ENCODE assay signal across 8 cellular contexts in genomic region chr1:156892190-156893047, GRCh38. TPM values are rescaled to one million over a fixed set of nuclear protein-coding genes. Genes with fewer than 3 reads are reported as not detected.
DNase-seq lines count a peak whose midpoint lies in the region; ATAC-seq, FAIRE-seq and TF ChIP-seq lines count a peak whose summit lies in the region.

No MANE protein-coding gene starts in this region.

- no peaks in the 10 kb centered on the region for H3K27me3 ChIP-seq in endothelial cell of umbilical vein (ENCODE audit: control insufficient read depth in 2 of 2, insufficient read depth in 2 of 2, low read length in 2 of 2)

- H4K20me1 ChIP-seq in endothelial cell of umbilical vein (replicated peaks; ENCODE audit: control insufficient read depth, extremely low read depth, insufficient read depth, low read length), result no peaks in the 10 kb centered on the region

- no TSS peak for BruUV-seq in endothelial cell of umbilical vein (replicated peaks; lab: Mats Ljungman, UMichigan)

- peak overlapping the region; percentile 26 for H3K4me2 ChIP-seq in endothelial cell of umbilical vein (ENCODE audit: insufficient read depth, low read length)

- H3K4me1 ChIP-seq in endothelial cell of umbilical vein (ENCODE audit: control insufficient read depth, extremely low read depth, insufficient read depth, low read length) (peaks cover 31% of the 10 kb centered on the region), mucosa of descending colon (ENCODE audit: low read depth) (peaks cover 3% of the 10 kb centered on the region)

- H3K9me1 ChIP-seq in endothelial cell of umbilical vein (replicated peaks; ENCODE audit: control insufficient read depth, extremely low read depth, insufficient read depth, low read length), result no peaks in the 10 kb centered on the region

- ATAC-seq in mucosa of descending colon (peak; percentile 95), HG03520 (IDR thresholded peaks at IDR 0.05; ENCODE audit: unreplicated experiment) (no peak)

- H3K4me3 ChIP-seq in endothelial cell of umbilical vein (replicated peaks in 1 of 3; ENCODE audit: insufficient read depth in 1 of 3, low read depth in 1 of 3, low read length in 3 of 3) (no peak overlapping the region), mucosa of descending colon (no peak overlapping the region)

- dilution Hi-C loops in endothelial cell of umbilical vein (cut with MboI; ENCODE audit: extremely low pct_ligation_motif_present, low sequenced_read_pairs), result no loop called here

- no peak for TF ChIP-seq POLR2A in endothelial cell of umbilical vein (IDR thresholded peaks at IDR 0.05; ENCODE audit: low read depth, low read length)

- DNase-seq in HT1080 (ENCODE audit: low read depth) (peak; percentile 76), NOMO-1 treated with dmso at 0.1 percent for 144 hours (lab: John Stamatoyannopoulos, UW; ENCODE audit: unreplicated experiment) (peak; percentile 77), endothelial cell of umbilical vein (ENCODE audit: low read depth, low spot score) (peak; percentile 87), mucosa of descending colon (peak; percentile 90 to 96 (median 94))
- peak; percentile 89 for DNase-seq in activated CD8-positive, alpha-beta memory T cell treated with anti-CD3 and anti-CD28 coated beads, Interleukin-2, amount 50 U/mL, for 4 hours
- peak; percentile 81 for DNase-seq in stimulated activated CD8-positive, alpha-beta memory T cell treated with anti-CD3 and anti-CD28 coated beads, Interleukin-4, amount 100 ng/mL, for 24 hours (ENCODE audit: low read depth)

- CTCF ChIA-PET in endothelial cell of umbilical vein (lab: Charles Lee), result interaction anchor here (0.6 to 8.4 kb wide), 22 partner anchors 9 to 212 kb away, joined by 3 to 312 read pairs (median 8); partner anchors contain the start of genes HDGF, INSRR, ISG20L2 and LRRC71

- peak overlapping the region; percentile 43 for H2AFZ ChIP-seq in endothelial cell of umbilical vein (ENCODE audit: low read depth, low read length)

- TF ChIP-seq CTCF in GM12874 (IDR thresholded peaks at IDR 0.05; ENCODE audit: insufficient read depth, low read depth, low read length), result peak; percentile 93
- peak; percentile 91 to 97 for TF ChIP-seq CTCF in endothelial cell of umbilical vein (IDR thresholded peaks at IDR 0.05; ENCODE audit: extremely low read depth in 1 of 2, insufficient read depth in 1 of 2, low read depth in 1 of 2, low read length in 2 of 2)
- peak; percentile 79 for TF ChIP-seq CTCF in mucosa of descending colon (IDR thresholded peaks at IDR 0.05)

- H3K9ac ChIP-seq in endothelial cell of umbilical vein (replicated peaks; ENCODE audit: extremely low read depth, insufficient read depth, low read length), result no peak overlapping the region

- POLR2A ChIA-PET in endothelial cell of umbilical vein (lab: Charles Lee), result interaction anchor here (0.7 kb wide), 1 partner anchor 11 kb away, joined by 6 read pairs; no protein-coding TSS in a partner anchor

- H3K79me2 ChIP-seq in endothelial cell of umbilical vein (ENCODE audit: control insufficient read depth, insufficient read depth, low read length), result peaks cover 39% of the 10 kb centered on the region

- no peaks in the 10 kb centered on the region for H3K9me3 ChIP-seq in endothelial cell of umbilical vein (replicated peaks; ENCODE audit: control insufficient read depth, insufficient read depth, low read length)
- no peaks in the 10 kb centered on the region for H3K9me3 ChIP-seq in mucosa of descending colon

- peak; percentile 92 for FAIRE-seq in endothelial cell of umbilical vein (lab: Jason Lieb, UNC)

- intact Hi-C loops in endothelial cell of umbilical vein (cut with micrococcal nuclease), result loop anchor here (1.0 to 10.0 kb wide), 5 partner anchors 28 to 388 kb away; partner anchors contain the start of genes LRRC71, MEF2D and MRPL24
- intact Hi-C loops in mucosa of descending colon (cut with DNase I, micrococcal nuclease), result no loop called here

- peak overlapping the region; percentile 64 for H3K27ac ChIP-seq in endothelial cell of umbilical vein (ENCODE audit: insufficient read depth, low read depth, low read length)

- H3K36me3 ChIP-seq in endothelial cell of umbilical vein (ENCODE audit: control insufficient read depth in 2 of 2, extremely low read depth in 1 of 2, insufficient read depth in 2 of 2, low read length in 2 of 2) (no peaks in the 10 kb centered on the region), mucosa of descending colon (ENCODE audit: low read depth) (no peaks in the 10 kb centered on the region)

TF ChIP-seq in endothelial cell of umbilical vein, 7 proteins besides CTCF, POLR2A, EP300 and RAD21:
- TF ChIP-seq POLR2AphosphoS5 (IDR thresholded peaks at IDR 0.05; ENCODE audit: insufficient read depth, low read depth, low read length), result peak; percentile 40
- no peak for TF ChIP-seq GATA2 (IDR thresholded peaks at IDR 0.05; ENCODE audit: insufficient read depth, insufficient read length, low read depth, low read length)
- TF ChIP-seq MYC (IDR thresholded peaks at IDR 0.05; ENCODE audit: low read depth, low read length), result no peak
- no peak for TF ChIP-seq EZH2 (IDR thresholded peaks at IDR 0.05; ENCODE audit: borderline replicate concordance, low read depth, low read length, severe bottlenecking)

RNA-seq across cellular contexts. Expression of gene PEAR1, which starts 1.1 kb away (rescaled TPM):
- total RNA-seq in HT1080 (2014; rRNA removed; shearing (Covaris generic)), result 4.1 and 5.2 TPM in 2 replicates
- polyA plus RNA-seq in HT1080 (2015; cell fraction: cytosol; rRNA removed), result 6.4 and 7.3 TPM in 2 replicates
- 48.3 and 49.9 TPM in 2 replicates for polyA plus RNA-seq in HT1080 (2015; cell fraction: nucleus; rRNA removed)
- total RNA-seq in endothelial cell of umbilical vein, result 88.7 and 90.7 TPM in 2 replicates
- 101 and 106 TPM in 2 replicates for polyA plus RNA-seq in endothelial cell of umbilical vein
- 63.4 and 71.9 TPM in 2 replicates for polyA plus RNA-seq in endothelial cell of umbilical vein (2011; cell fraction: cytosol; rRNA removed)
- polyA plus RNA-seq in endothelial cell of umbilical vein (2011; cell fraction: nucleus; rRNA removed), result 345 and 371 TPM in 2 replicates
- 59.2 and 68.7 TPM in 2 replicates for polyA plus RNA-seq in endothelial cell of umbilical vein (2012)
- 61.8 and 69.8 TPM in 2 replicates for polyA minus RNA-seq in endothelial cell of umbilical vein
- 0.31 TPM for polyA minus RNA-seq in endothelial cell of umbilical vein (2011; cell fraction: cytosol; rRNA and poly(A)+ RNA removed)
- 62.5 and 69.6 TPM in 2 replicates for polyA minus RNA-seq in endothelial cell of umbilical vein (2011; cell fraction: nucleus; rRNA and poly(A)+ RNA removed)
- total RNA-seq in mucosa of descending colon, result 1 to 10 TPM; 2.3 to 7.2 (median 4.6) TPM

RNA-seq across cellular contexts. Expression of gene LRRC71, which starts 28.0 kb away (rescaled TPM):
- not detected in 2 replicates for total RNA-seq in HT1080 (2014; rRNA removed; shearing (Covaris generic))
- polyA plus RNA-seq in HT1080 (2015; cell fraction: cytosol; rRNA removed), result not detected in 2 replicates
- not detected in 2 replicates for polyA plus RNA-seq in HT1080 (2015; cell fraction: nucleus; rRNA removed)
- total RNA-seq in endothelial cell of umbilical vein (0.66 and 1.2 TPM in 2 replicates), mucosa of descending colon (not detected)
- polyA plus RNA-seq in endothelial cell of umbilical vein, result 0.33 and 0.35 TPM in 2 replicates
- polyA plus RNA-seq in endothelial cell of umbilical vein (2011; cell fraction: cytosol; rRNA removed), result 0.06 and 0.13 TPM in 2 replicates
- polyA plus RNA-seq in endothelial cell of umbilical vein (2011; cell fraction: nucleus; rRNA removed), result 2.0 and 2.6 TPM in 2 replicates
- polyA plus RNA-seq in endothelial cell of umbilical vein (2012), result 0.46 and 0.51 TPM in 2 replicates
- polyA minus RNA-seq in endothelial cell of umbilical vein, result 0.28 and 0.36 TPM in 2 replicates
- not detected for polyA minus RNA-seq in endothelial cell of umbilical vein (2011; cell fraction: cytosol; rRNA and poly(A)+ RNA removed)
- polyA minus RNA-seq in endothelial cell of umbilical vein (2011; cell fraction: nucleus; rRNA and poly(A)+ RNA removed), result 0.63 TPM in 1 of 2 replicates, not detected in the other

RNA-seq across cellular contexts. Expression of gene NTRK1, which starts 31.8 kb away (rescaled TPM):
- 0.60 and 1.3 TPM in 2 replicates for total RNA-seq in HT1080 (2014; rRNA removed; shearing (Covaris generic))
- 0.12 and 0.48 TPM in 2 replicates for polyA plus RNA-seq in HT1080 (2015; cell fraction: cytosol; rRNA removed)
- polyA plus RNA-seq in HT1080 (2015; cell fraction: nucleus; rRNA removed), result 0.47 and 0.85 TPM in 2 replicates
- total RNA-seq in endothelial cell of umbilical vein, result not detected in 2 replicates
- 0.07 TPM in 1 of 2 replicates, not detected in the other for polyA plus RNA-seq in endothelial cell of umbilical vein
- polyA plus RNA-seq in endothelial cell of umbilical vein (2011; cell fraction: cytosol; rRNA removed), result 0.03 TPM in 1 of 2 replicates, not detected in the other
- polyA plus RNA-seq in endothelial cell of umbilical vein (2011; cell fraction: nucleus; rRNA removed), result 0.07 and 0.11 TPM in 2 replicates
- not detected in 2 replicates for polyA plus RNA-seq in endothelial cell of umbilical vein (2012)
- polyA minus RNA-seq in endothelial cell of umbilical vein, result 0.34 TPM in 1 of 2 replicates, not detected in the other
- polyA minus RNA-seq in endothelial cell of umbilical vein (2011; cell fraction: cytosol; rRNA and poly(A)+ RNA removed), result not detected
- not detected in 2 replicates for polyA minus RNA-seq in endothelial cell of umbilical vein (2011; cell fraction: nucleus; rRNA and poly(A)+ RNA removed)
- total RNA-seq in mucosa of descending colon, result 1 to 10 TPM in 1 of 3 donors, under 1 TPM in 2; 0.67 to 1.3 (median 0.79) TPM

RNA-seq across cellular contexts. Expression of gene INSRR, which starts 33.5 kb away (rescaled TPM):
- total RNA-seq in HT1080 (2014; rRNA removed; shearing (Covaris generic)), result not detected in 2 replicates
- not detected in 2 replicates for polyA plus RNA-seq in HT1080 (2015; cell fraction: cytosol; rRNA removed)
- not detected in 2 replicates for polyA plus RNA-seq in HT1080 (2015; cell fraction: nucleus; rRNA removed)
- not detected in 2 replicates for total RNA-seq in endothelial cell of umbilical vein
- polyA plus RNA-seq in endothelial cell of umbilical vein, result not detected in 2 replicates
- not detected in 2 replicates for polyA plus RNA-seq in endothelial cell of umbilical vein (2011; cell fraction: cytosol; rRNA removed)
- not detected in 2 replicates for polyA plus RNA-seq in endothelial cell of umbilical vein (2011; cell fraction: nucleus; rRNA removed)
- polyA plus RNA-seq in endothelial cell of umbilical vein (2012), result not detected in 2 replicates
- not detected in 2 replicates for polyA minus RNA-seq in endothelial cell of umbilical vein
- not detected for polyA minus RNA-seq in endothelial cell of umbilical vein (2011; cell fraction: cytosol; rRNA and poly(A)+ RNA removed)
- not detected in 2 replicates for polyA minus RNA-seq in endothelial cell of umbilical vein (2011; cell fraction: nucleus; rRNA and poly(A)+ RNA removed)
- under 1 TPM in 2 of 3 donors, not detected in 1; 0.06 to 0.09 TPM for total RNA-seq in mucosa of descending colon

Comparison
In these comparisons a context has a peak if more than half of its experiments do, and no peak if none do; other contexts are left out.
1. RNA of gene PEAR1, which starts 1.1 kb away (total RNA-seq): 88.7 to 90.7 TPM in endothelial cell of umbilical vein; 4.1 to 5.2 TPM in HT1080 and 2.3 to 7.2 TPM in mucosa of descending colon; every median in the first group is over 10 times any median in the second.
2. Peak in every context shown above with its lines, with median percentiles within 50 percentile points of each other: CTCF ChIP-seq and DNase-seq.